Comparison of ENCODE assay signal across 24 cellular contexts in genomic region chr11:81267246-81267645, GRCh38.
"Had no signal": no experiment of that assay in that cellular context is flagged by ENCODE, and none has a peak within 500 bp of the region (broad histone marks: within the 10 kb centered on the region; RNA-seq: fewer than 3 reads in every experiment).

No MANE protein-coding gene starts in this region.

- H3K36me3 ChIP-seq: colonic mucosa, esophagus squamous epithelium, gastrocnemius medialis, heart right ventricle, left lung, lower lobe of right lung had no signal

- H3K4me1 ChIP-seq: colonic mucosa, esophagus squamous epithelium, gastrocnemius medialis, heart right ventricle, left lung, lower lobe of right lung had no signal

- DNase-seq: colonic mucosa; cortex of kidney; effector CD8-positive, alpha-beta T cell; effector memory CD8-positive, alpha-beta T cell; endodermal cell; erythroblast; esophagus squamous epithelium; foreskin fibroblast; foreskin melanocyte; gastrocnemius medialis; glutamatergic neuron; head of caudate nucleus; heart right ventricle; hypothalamus; immature natural killer cell; left cardiac atrium; left lung; left ventricle myocardium superior; lower lobe of right lung; mesenchymal stem cell; mucosa of descending colon had no signal

- H3K27ac ChIP-seq: colonic mucosa, epithelial cell of prostate, esophagus squamous epithelium, gastrocnemius medialis, heart right ventricle, left lung, lower lobe of right lung had no signal

- H3K9me3 ChIP-seq: colonic mucosa, esophagus squamous epithelium, gastrocnemius medialis, heart right ventricle, left lung, lower lobe of right lung, mucosa of descending colon had no signal

- H3K27me3 ChIP-seq: colonic mucosa, esophagus squamous epithelium, gastrocnemius medialis, heart right ventricle, left lung had no signal

- FAIRE-seq: endometrium, keratinocyte had no signal

- H3K4me3 ChIP-seq: colonic mucosa, esophagus squamous epithelium, gastrocnemius medialis, heart right ventricle, left lung, lower lobe of right lung, mucosa of descending colon had no signal
